ENCODE assay signal across 15 cellular contexts in the genomic region with DNA sequence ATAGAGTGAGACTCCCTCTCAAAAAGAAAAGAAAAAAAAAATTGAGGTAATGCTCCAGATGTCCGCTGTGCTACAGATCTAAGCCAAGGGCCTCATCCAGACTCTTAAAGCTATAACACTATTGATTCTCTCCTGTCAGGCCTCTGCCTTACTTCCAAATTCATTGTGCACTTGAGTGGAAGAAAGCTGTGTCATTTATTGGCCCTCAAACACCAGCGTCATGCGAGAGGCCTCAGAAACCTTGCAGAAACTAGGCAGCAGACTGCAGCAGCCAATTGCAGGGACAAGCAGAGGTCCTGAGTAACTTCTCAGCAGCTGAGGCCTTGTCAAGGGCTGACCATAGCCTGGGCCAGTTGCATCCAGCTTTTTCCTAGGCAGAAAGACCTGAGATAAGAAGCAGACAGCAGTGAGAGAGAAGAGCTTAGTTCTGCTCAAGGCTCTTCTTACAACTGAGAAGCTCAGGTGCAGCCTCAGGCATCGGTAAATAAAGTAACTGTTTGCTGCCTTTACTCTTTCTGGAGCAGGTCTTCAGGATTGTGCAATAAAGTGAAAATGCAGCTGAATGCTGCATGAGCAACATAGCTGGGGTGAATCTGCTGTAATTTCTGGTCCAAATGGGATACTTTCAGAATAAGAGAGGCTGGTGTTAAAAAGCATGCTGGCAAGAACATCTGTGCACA.
"Had no signal": no experiment of that assay in that cellular context is flagged by ENCODE, and none has a peak within 500 bp of the region (broad histone marks: within the 10 kb centered on the region; RNA-seq: fewer than 3 reads in every experiment).

No MANE protein-coding gene starts in this region.

- H3K27ac ChIP-seq: colonic mucosa, heart right ventricle, left lung, psoas muscle, sigmoid colon had no signal

- H3K4me1 ChIP-seq: colonic mucosa, heart right ventricle, left lung, psoas muscle, sigmoid colon had no signal

- DNase-seq: activated CD4-positive, alpha-beta T cell treated with anti-CD3 and anti-CD28 coated beads, Interleukin-2, amount 50 U/mL, for 1 hour; activated naive CD4-positive, alpha-beta T cell treated with anti-CD3 and anti-CD28 coated beads, Interleukin-2, amount 10 ng/mL, durations not matched to agents 7 days and 5 days; activated T-cell treated with anti-CD3 and anti-CD28 coated beads for 4 hours; caudate nucleus; colonic mucosa; foreskin melanocyte; heart right ventricle; left lung; natural killer cell; psoas muscle; sigmoid colon; stimulated activated CD4-positive, alpha-beta T cell treated with anti-CD3 and anti-CD28 coated beads, Interleukin-2, amount 100 ng/mL, for 24 hours; stimulated activated naive CD4-positive, alpha-beta T cell treated with Interleukin-2 at 50 U/mL for 16 hours; trophoblast cell had no signal

- H3K9me3 ChIP-seq: colonic mucosa, heart right ventricle, left lung, psoas muscle, sigmoid colon had no signal

- ATAC-seq: activated T-helper 17 cell treated with anti-CD3 and anti-CD28 coated beads, Interleukin-2, amount 50 U/mL, for 72 hours; heart right ventricle; left lung; natural killer cell; psoas muscle had no signal

- H3K36me3 ChIP-seq: colonic mucosa, heart right ventricle, left lung, sigmoid colon had no signal

- H3K4me3 ChIP-seq: colonic mucosa, heart right ventricle, left lung, psoas muscle, sigmoid colon had no signal
